In the genomic region with DNA sequence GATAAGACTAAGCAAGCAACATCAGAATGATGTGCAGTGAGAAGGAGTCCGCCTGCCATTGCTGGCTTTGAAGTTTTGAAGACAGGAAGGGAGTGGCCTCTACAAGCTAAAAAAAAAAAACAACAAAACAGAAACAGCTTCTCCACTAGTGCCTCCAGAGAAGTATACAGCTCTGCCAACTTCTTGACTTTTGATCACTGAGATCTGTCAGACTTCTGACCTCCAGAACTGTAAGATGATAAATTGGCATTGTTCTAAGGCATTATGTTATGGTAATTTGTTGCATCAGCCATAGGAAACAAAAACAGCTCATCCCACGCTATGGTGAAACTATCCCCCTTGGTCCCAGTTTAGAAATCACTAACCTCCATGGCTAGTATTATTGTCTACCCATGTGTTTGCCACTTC, we compare ENCODE assay signal across 11 cellular contexts.
DNase-seq lines count a peak whose midpoint lies in the region; ATAC-seq lines count a peak whose summit lies in the region.
"Had no signal": no experiment of that assay in that cellular context is flagged by ENCODE, and none has a peak within 500 bp of the region (broad histone marks: within the 10 kb centered on the region; RNA-seq: fewer than 3 reads in every experiment).

No MANE protein-coding gene starts in this region.

- POLR2A ChIA-PET in activated CD4-positive, alpha-beta T cell treated with anti-CD3 and anti-CD28 coated beads, Interleukin-2, amount 10 ng/mL, durations not matched to agents 7 days and 5 days (lab: Charles Lee), result interaction anchor here (0.6 kb wide), 1 partner anchor 263 kb away, joined by 6 read pairs; a partner anchor contains a TSS

- no peaks in the 10 kb centered on the region for H3K9me3 Mint-ChIP-seq in activated CD4-positive, alpha-beta T cell treated with anti-CD3 and anti-CD28 coated beads, Interleukin-2, amount 10 ng/mL, durations not matched to agents 7 days and 5 days
- H3K9me3 Mint-ChIP-seq in activated T-helper 17 cell treated with anti-CD3 and anti-CD28 coated beads, Interleukin-2, amount 50 U/mL, for 72 hours, result no peaks in the 10 kb centered on the region
- H3K9me3 Mint-ChIP-seq: HFFc6 had no signal

- H3K4me1 Mint-ChIP-seq in activated CD4-positive, alpha-beta T cell treated with anti-CD3 and anti-CD28 coated beads, Interleukin-2, amount 10 ng/mL, durations not matched to agents 7 days and 5 days, result peaks cover 19% of the 10 kb centered on the region
- peaks cover 13% of the 10 kb centered on the region for H3K4me1 Mint-ChIP-seq in activated T-helper 17 cell treated with anti-CD3 and anti-CD28 coated beads, Interleukin-2, amount 50 U/mL, for 72 hours

- H3K27ac Mint-ChIP-seq in activated CD4-positive, alpha-beta T cell treated with anti-CD3 and anti-CD28 coated beads, Interleukin-2, amount 10 ng/mL, durations not matched to agents 7 days and 5 days, result peak overlapping the region; percentile 93
- peak overlapping the region; percentile 74 for H3K27ac Mint-ChIP-seq in activated T-helper 17 cell treated with anti-CD3 and anti-CD28 coated beads, Interleukin-2, amount 50 U/mL, for 72 hours
- H3K27ac Mint-ChIP-seq: HFFc6 had no signal

- CTCF ChIA-PET in activated CD4-positive, alpha-beta T cell treated with anti-CD3 and anti-CD28 coated beads, Interleukin-2, amount 10 ng/mL, durations not matched to agents 7 days and 5 days (lab: Charles Lee), result no interaction called here

- no peak overlapping the region for H3K4me3 ChIP-seq in skeletal muscle cell (ENCODE audit: low read depth, low read length)
- H3K4me3 ChIP-seq: A549 had no signal

- H3K36me3 Mint-ChIP-seq in activated CD4-positive, alpha-beta T cell treated with anti-CD3 and anti-CD28 coated beads, Interleukin-2, amount 10 ng/mL, durations not matched to agents 7 days and 5 days (ENCODE audit: low read depth), result peaks cover 13% of the 10 kb centered on the region
- no peaks in the 10 kb centered on the region for H3K36me3 Mint-ChIP-seq in activated T-helper 17 cell treated with anti-CD3 and anti-CD28 coated beads, Interleukin-2, amount 50 U/mL, for 72 hours (ENCODE audit: low read depth)

- ATAC-seq in HG02852 (IDR thresholded peaks at IDR 0.05; ENCODE audit: unreplicated experiment) (peak; percentile 70), sciatic nerve (no peak)
- peak; percentile 79 for ATAC-seq in activated T-helper 17 cell treated with anti-CD3 and anti-CD28 coated beads, Interleukin-2, amount 50 U/mL, for 72 hours (replicated peaks)
- ATAC-seq: A549 had no signal

- peak overlapping the region; percentile 53 for H3K4me3 Mint-ChIP-seq in activated CD4-positive, alpha-beta T cell treated with anti-CD3 and anti-CD28 coated beads, Interleukin-2, amount 10 ng/mL, durations not matched to agents 7 days and 5 days
- H3K4me3 Mint-ChIP-seq in activated T-helper 17 cell treated with anti-CD3 and anti-CD28 coated beads, Interleukin-2, amount 50 U/mL, for 72 hours, result peak overlapping the region; percentile 55
- H3K4me3 Mint-ChIP-seq: HFFc6 had no signal

- intact Hi-C loops in sciatic nerve (cut with DNase I), result no loop called here

- peak; percentile 51 for DNase-seq in activated CD4-positive, alpha-beta T cell treated with anti-CD3 and anti-CD28 coated beads, Interleukin-2, amount 10 ng/mL, durations not matched to agents 7 days and 5 days
- DNase-seq in activated CD4-positive, alpha-beta T cell treated with anti-CD3 and anti-CD28 coated beads for 48 hours, result no peak
- DNase-seq in skeletal muscle cell (ENCODE audit: low read depth) (peak; percentile 10), sciatic nerve (ENCODE audit: low spot score) (no peak), NCI-H1092 treated with DMSO at 0.1 percent for 48 hours (lab: John Stamatoyannopoulos, UW) (no peak)
- no peak for DNase-seq in stimulated activated CD4-positive, alpha-beta T cell treated with anti-CD3 and anti-CD28 coated beads, Interleukin-2, amount 100 ng/mL, for 48 hours
- DNase-seq: HFFc6, NCI-H187 had no signal

- no peaks in the 10 kb centered on the region for H3K27me3 Mint-ChIP-seq in activated CD4-positive, alpha-beta T cell treated with anti-CD3 and anti-CD28 coated beads, Interleukin-2, amount 10 ng/mL, durations not matched to agents 7 days and 5 days
- no peaks in the 10 kb centered on the region for H3K27me3 Mint-ChIP-seq in activated T-helper 17 cell treated with anti-CD3 and anti-CD28 coated beads, Interleukin-2, amount 50 U/mL, for 72 hours

Comparison
In these comparisons a context has a peak if more than half of its experiments do, and no peak if none do; other contexts are left out.
1. DNase-seq: peak in activated CD4-positive, alpha-beta T cell treated with anti-CD3 and anti-CD28 coated beads, Interleukin-2, amount 10 ng/mL, durations not matched to agents 7 days and 5 days (single experiment) and skeletal muscle cell (single experiment); none in activated CD4-positive, alpha-beta T cell treated with anti-CD3 and anti-CD28 coated beads for 48 hours (single experiment), sciatic nerve (single experiment), stimulated activated CD4-positive, alpha-beta T cell treated with anti-CD3 and anti-CD28 coated beads, Interleukin-2, amount 100 ng/mL, for 48 hours (0 of 2) and NCI-H1092 treated with DMSO at 0.1 percent for 48 hours (single experiment).